In the genomic region with DNA sequence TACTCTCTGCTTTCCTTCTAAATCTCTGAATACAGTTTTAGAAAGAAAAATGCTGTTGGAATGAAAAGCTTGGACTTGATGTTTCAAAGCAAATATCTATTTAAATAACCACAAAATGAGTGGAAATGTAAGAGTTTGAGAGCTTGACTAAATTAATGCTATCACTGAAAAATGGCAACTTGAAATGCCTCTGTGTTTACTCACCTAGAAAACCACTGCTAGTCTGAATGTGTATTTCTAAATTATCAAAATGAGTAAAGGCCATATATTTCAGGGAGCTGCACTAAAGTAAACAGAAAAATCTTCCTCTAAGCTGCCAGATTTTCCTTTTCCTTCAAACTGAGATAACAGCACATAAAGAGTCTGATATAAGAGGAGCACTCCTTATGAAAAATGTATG, we compare ENCODE assay signal across 17 cellular contexts.
DNase-seq lines count a peak whose midpoint lies in the region; ATAC-seq and TF ChIP-seq lines count a peak whose summit lies in the region.
"Had no signal": no experiment of that assay in that cellular context is flagged by ENCODE, and none has a peak within 500 bp of the region (broad histone marks: within the 10 kb centered on the region; RNA-seq: fewer than 3 reads in every experiment).

No MANE protein-coding gene starts in this region.

- H3K4me3 Mint-ChIP-seq in mesothelial cell of epicardium = no peak overlapping the region
- H3K4me3 Mint-ChIP-seq: CD4-positive, alpha-beta memory T cell had no signal

- no peaks in the 10 kb centered on the region for H3K4me1 ChIP-seq in IMR-90 (ENCODE audit: control insufficient read depth, insufficient read depth, low read length)

- H3K4ac ChIP-seq in IMR-90 (ENCODE audit: low read depth, low read length) = no peak overlapping the region

- peaks cover 8% of the 10 kb centered on the region for H3K36me3 Mint-ChIP-seq in mesothelial cell of epicardium

- dilution Hi-C loops in IMR-90 (cut with HindIII; ENCODE audit: low sequenced_read_pairs, unreplicated experiment) = no loop called here

- no peak overlapping the region for H3K14ac ChIP-seq in IMR-90 (replicated peaks; ENCODE audit: low read depth, low read length)

- H3K27ac Mint-ChIP-seq in mesothelial cell of epicardium = peak overlapping the region; percentile 12
- H3K27ac Mint-ChIP-seq: CD4-positive, alpha-beta memory T cell had no signal

- no peak overlapping the region for H2BK120ac ChIP-seq in IMR-90 (ENCODE audit: low read depth, low read length)

- H3K27ac ChIP-seq in IMR-90 (ENCODE audit: insufficient read depth, low read length) = no peak overlapping the region

- H2AK5ac ChIP-seq in IMR-90 (ENCODE audit: low read depth, low read length) = no peak overlapping the region

- DNase-seq in EH (ENCODE audit: low read depth) = peak; percentile 60
- DNase-seq in IMR-90 = peak; percentile 54
- peak; percentile 6 to 11 for DNase-seq in cardiac fibroblast (ENCODE audit: low read depth in 2 of 2)
- no peak for DNase-seq in mesothelial cell of epicardium (ENCODE audit: low spot score in 2 of 2, unreplicated experiment in 2 of 2)
- no peak for DNase-seq in sciatic nerve (ENCODE audit: low spot score)
- DNase-seq in omental fat pad (ENCODE audit: low spot score) = no peak
- DNase-seq: BE2C; CD4-positive, alpha-beta memory T cell; DMS79; GF-D8; H7; NCI-H1436 treated with DMSO at 0.1 percent for 48 hours; NCI-H69; NK-92 treated with Interleukin-12 subunit alpha and Interleukin-12 subunit beta, amount 100 ng/mL, for 24 hours; OCI-M1; RPMI8226 had no signal

- no peaks in the 10 kb centered on the region for H3K9me3 ChIP-seq in IMR-90 (ENCODE audit: control insufficient read depth, insufficient read depth, low read length)
- H3K9me3 ChIP-seq: BE2C had no signal

- no peak overlapping the region for H3K23ac ChIP-seq in IMR-90 (ENCODE audit: low read depth, low read length)

- H4K8ac ChIP-seq in IMR-90 (ENCODE audit: low read depth in 2 of 2, low read length in 2 of 2) = no peak overlapping the region

- H3K56ac ChIP-seq in IMR-90 (ENCODE audit: extremely low read depth, insufficient read depth, low read length) = no peak overlapping the region

- ATAC-seq in IMR-90 (ENCODE audit: low read depth) (peak; percentile 78), GM21576 (IDR thresholded peaks at IDR 0.05; ENCODE audit: unreplicated experiment) (no peak), sciatic nerve (no peak), omental fat pad (ENCODE audit: low FRiP score) (no peak)

- H2AK9ac ChIP-seq in IMR-90 (replicated peaks; ENCODE audit: low read depth, low read length, poor library complexity) = no peak overlapping the region

- CTCF ChIA-PET in IMR-90 (lab: Yijun Ruan, JAX) = no interaction called here

- TF ChIP-seq CTCF in IMR-90 (conservative IDR thresholded peaks at IDR 0.05; ENCODE audit: low read depth, low read length) = no peak
- TF ChIP-seq CTCF in cardiac fibroblast (IDR thresholded peaks at IDR 0.05; ENCODE audit: low read depth, low read length) = no peak
- TF ChIP-seq CTCF in mesothelial cell of epicardium (IDR thresholded peaks at IDR 0.05; ENCODE audit: unreplicated experiment) = no peak
- no peak for TF ChIP-seq CTCF in omental fat pad (IDR thresholded peaks at IDR 0.05)

- no TSS peak for BruUV-seq in IMR-90 (replicated peaks; lab: Mats Ljungman, UMichigan)

- H3K4me2 ChIP-seq in IMR-90 (ENCODE audit: low read depth, low read length) = no peak overlapping the region

- TF ChIP-seq POLR2A in IMR-90 (IDR thresholded peaks at IDR 0.05; ENCODE audit: low read depth, low read length) = no peak

- H3K18ac ChIP-seq in IMR-90 (ENCODE audit: low read depth, low read length) = no peak overlapping the region

- POLR2A ChIA-PET in IMR-90 (lab: Charles Lee; ENCODE audit: unreplicated experiment) = no interaction called here

- no peak overlapping the region for H3K9ac ChIP-seq in IMR-90 (ENCODE audit: low read depth, low read length)

- no peak overlapping the region for H2BK15ac ChIP-seq in IMR-90 (ENCODE audit: low read depth, low read length)

- no peak overlapping the region for H4K91ac ChIP-seq in IMR-90 (ENCODE audit: insufficient read depth, low read depth, low read length)

- H3K9me1 ChIP-seq in IMR-90 (ENCODE audit: insufficient read depth, low read length) = no peaks in the 10 kb centered on the region

- no peak overlapping the region for H2AFZ ChIP-seq in IMR-90 (replicated peaks; ENCODE audit: low read length, poor library complexity)

- no peak overlapping the region for H2BK20ac ChIP-seq in IMR-90 (ENCODE audit: low read depth, low read length)

- in situ Hi-C loops in IMR-90 (cut with MboI; ENCODE audit: low sequenced_read_pairs) = no loop called here

- H3K4me1 Mint-ChIP-seq in mesothelial cell of epicardium = peaks cover 10% of the 10 kb centered on the region
- H3K4me1 Mint-ChIP-seq: CD4-positive, alpha-beta memory T cell had no signal

- H4K20me1 ChIP-seq in IMR-90 (ENCODE audit: insufficient read depth, low read length) = no peaks in the 10 kb centered on the region

- H3K27me3 Mint-ChIP-seq in mesothelial cell of epicardium (ENCODE audit: low read depth) = no peaks in the 10 kb centered on the region
- H3K27me3 Mint-ChIP-seq: CD4-positive, alpha-beta memory T cell had no signal

- H3K27me3 ChIP-seq in IMR-90 (ENCODE audit: control insufficient read depth, insufficient read depth, low read length) = no peaks in the 10 kb centered on the region
- H3K27me3 ChIP-seq: BE2C had no signal

- no peak overlapping the region for H4K5ac ChIP-seq in IMR-90 (ENCODE audit: low read depth, low read length)

- intact Hi-C loops in IMR-90 (cut with micrococcal nuclease) = loop anchor here (10.0 kb wide), 1 partner anchor 55 kb away; no protein-coding TSS in a partner anchor
- intact Hi-C loops in sciatic nerve (cut with DNase I) = no loop called here

- no peaks in the 10 kb centered on the region for H3K36me3 ChIP-seq in IMR-90 (ENCODE audit: control insufficient read depth, insufficient read depth, low read length)
- H3K36me3 ChIP-seq: BE2C had no signal

- no peaks in the 10 kb centered on the region for H3K79me1 ChIP-seq in IMR-90 (ENCODE audit: low read depth in 1 of 2, low read length in 2 of 2)

- H3K9me3 Mint-ChIP-seq in mesothelial cell of epicardium = peaks cover 6% of the 10 kb centered on the region
- H3K9me3 Mint-ChIP-seq: CD4-positive, alpha-beta memory T cell had no signal

- no peak overlapping the region for H3K4me3 ChIP-seq in IMR-90 (ENCODE audit: insufficient read depth, low read depth, low read length)
- no peak overlapping the region for H3K4me3 ChIP-seq in cardiac fibroblast (replicated peaks in 1 of 2; ENCODE audit: low read depth in 2 of 2, low read length in 2 of 2)

- no peak for TF ChIP-seq RAD21 in IMR-90 (IDR thresholded peaks at IDR 0.05; ENCODE audit: low read length)

- no peak overlapping the region for H2BK5ac ChIP-seq in IMR-90 (ENCODE audit: low read depth, low read length, poor library complexity, severe bottlenecking)

TF ChIP-seq in IMR-90, 13 proteins besides CTCF, POLR2A, EP300 and RAD21:
- TF ChIP-seq, protein P1, sequence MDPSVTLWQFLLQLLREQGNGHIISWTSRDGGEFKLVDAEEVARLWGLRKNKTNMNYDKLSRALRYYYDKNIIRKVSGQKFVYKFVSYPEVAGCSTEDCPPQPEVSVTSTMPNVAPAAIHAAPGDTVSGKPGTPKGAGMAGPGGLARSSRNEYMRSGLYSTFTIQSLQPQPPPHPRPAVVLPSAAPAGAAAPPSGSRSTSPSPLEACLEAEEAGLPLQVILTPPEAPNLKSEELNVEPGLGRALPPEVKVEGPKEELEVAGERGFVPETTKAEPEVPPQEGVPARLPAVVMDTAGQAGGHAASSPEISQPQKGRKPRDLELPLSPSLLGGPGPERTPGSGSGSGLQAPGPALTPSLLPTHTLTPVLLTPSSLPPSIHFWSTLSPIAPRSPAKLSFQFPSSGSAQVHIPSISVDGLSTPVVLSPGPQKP (IDR thresholded peaks at IDR 0.05; ENCODE audit: borderline replicate concordance, low read depth, low read length) = no peak
- TF ChIP-seq, protein P2, sequence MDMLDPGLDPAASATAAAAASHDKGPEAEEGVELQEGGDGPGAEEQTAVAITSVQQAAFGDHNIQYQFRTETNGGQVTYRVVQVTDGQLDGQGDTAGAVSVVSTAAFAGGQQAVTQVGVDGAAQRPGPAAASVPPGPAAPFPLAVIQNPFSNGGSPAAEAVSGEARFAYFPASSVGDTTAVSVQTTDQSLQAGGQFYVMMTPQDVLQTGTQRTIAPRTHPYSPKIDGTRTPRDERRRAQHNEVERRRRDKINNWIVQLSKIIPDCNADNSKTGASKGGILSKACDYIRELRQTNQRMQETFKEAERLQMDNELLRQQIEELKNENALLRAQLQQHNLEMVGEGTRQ (IDR thresholded peaks at IDR 0.05; ENCODE audit: low read depth, low read length) = no peak
- TF ChIP-seq NFE2L2 (IDR thresholded peaks at IDR 0.05; ENCODE audit: low read depth, low read length) (no peak), MXI1 (IDR thresholded peaks at IDR 0.05; ENCODE audit: borderline replicate concordance, low read depth, low read length) (no peak), RFX5 (IDR thresholded peaks at IDR 0.05; ENCODE audit: low read depth, low read length) (no peak), RCOR1 (IDR thresholded peaks at IDR 0.05; ENCODE audit: insufficient replicate concordance, low read length) (no peak), BHLHE40 (IDR thresholded peaks at IDR 0.05; ENCODE audit: low read depth, low read length) (no peak), MAZ (IDR thresholded peaks at IDR 0.05; ENCODE audit: borderline replicate concordance, low read depth, low read length) (no peak), MAFK (IDR thresholded peaks at IDR 0.05; ENCODE audit: low read depth, low read length) (no peak), CHD1 (IDR thresholded peaks at IDR 0.05; ENCODE audit: low read depth, low read length) (no peak), CEBPB (IDR thresholded peaks at IDR 0.05; ENCODE audit: low read depth, low read length) (no peak), FOS (IDR thresholded peaks at IDR 0.05; ENCODE audit: low read depth, low read length) (no peak)

Comparison
In these comparisons a context has a peak if more than half of its experiments do, and no peak if none do; other contexts are left out.
1. DNase-seq: peak in EH (single experiment), IMR-90 (single experiment) and cardiac fibroblast (2 of 2); none in mesothelial cell of epicardium (0 of 2), sciatic nerve (single experiment) and omental fat pad (single experiment).